ENCODE assay signal across 11 cellular contexts in the genomic region with DNA sequence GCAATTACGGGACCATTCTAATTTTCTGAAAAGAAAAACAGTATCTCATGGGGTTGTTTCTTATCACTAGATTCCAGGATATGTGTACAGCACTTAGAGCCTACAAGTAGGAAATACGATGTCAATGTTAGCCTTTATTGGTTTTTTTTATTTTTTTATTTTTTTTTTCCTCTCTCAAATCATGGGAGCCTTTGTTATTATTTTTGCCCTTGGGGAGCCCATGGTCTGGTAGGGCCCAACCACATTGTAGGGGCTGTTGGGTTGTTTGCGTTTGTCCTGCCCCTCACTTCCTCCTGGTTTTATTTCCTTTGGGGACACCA. TPM values are rescaled to one million over a fixed set of nuclear protein-coding genes. Genes with fewer than 3 reads are reported as not detected.
DNase-seq lines count a peak whose midpoint lies in the region; ATAC-seq and TF ChIP-seq lines count a peak whose summit lies in the region.
"Had no signal": no experiment of that assay in that cellular context is flagged by ENCODE, and none has a peak within 500 bp of the region (broad histone marks: within the 10 kb centered on the region; RNA-seq: fewer than 3 reads in every experiment).

No MANE protein-coding gene starts in this region.

- no peak for TF ChIP-seq CTCF in HEK293 (tag by site-specific recombination; IDR thresholded peaks at IDR 0.05)
- TF ChIP-seq CTCF in activated CD8-positive, alpha-beta T cell treated with anti-CD3 and anti-CD28 coated beads for 36 hours (IDR thresholded peaks at IDR 0.05), result no peak
- TF ChIP-seq CTCF in uterus (IDR thresholded peaks at IDR 0.05), result no peak

- H3K36me3 Mint-ChIP-seq in CD4-positive, alpha-beta memory T cell, result peaks cover 3 to 5% of the 10 kb centered on the region in 2 donors
- H3K36me3 Mint-ChIP-seq in activated CD8-positive, alpha-beta T cell treated with anti-CD3 and anti-CD28 coated beads for 36 hours (ENCODE audit: low read depth), result peaks cover 19% of the 10 kb centered on the region
- no peaks in the 10 kb centered on the region for H3K36me3 Mint-ChIP-seq in naive B cell
- H3K36me3 Mint-ChIP-seq: brain had no signal

- no peak for ATAC-seq in activated CD8-positive, alpha-beta T cell treated with anti-CD3 and anti-CD28 coated beads for 36 hours
- no peak for ATAC-seq in naive B cell (ENCODE audit: low read depth in 2 of 2)
- ATAC-seq in GM21367 (IDR thresholded peaks at IDR 0.05; ENCODE audit: unreplicated experiment), result no peak

- no peak for TF ChIP-seq POLR2A in uterus (IDR thresholded peaks at IDR 0.05)

- DNase-seq in CD4-positive, alpha-beta memory T cell, result no peak
- DNase-seq in activated CD8-positive, alpha-beta T cell treated with anti-CD3 and anti-CD28 coated beads for 36 hours, result no peak
- DNase-seq in naive B cell, result no peak
- DNase-seq in epidermal melanocyte (ENCODE audit: insufficient read length, low spot score), result no peak
- no peak for DNase-seq in uterus
- DNase-seq: kidney glomerular epithelial cell, NCI-H345 had no signal

- H3K4me3 Mint-ChIP-seq in CD4-positive, alpha-beta memory T cell, result peak overlapping the region in 4 of 8 donors; percentile 75 to 86 (median 86)
- H3K4me3 Mint-ChIP-seq in activated CD8-positive, alpha-beta T cell treated with anti-CD3 and anti-CD28 coated beads for 36 hours, result peak overlapping the region; percentile 94
- H3K4me3 Mint-ChIP-seq in naive B cell, result peak overlapping the region; percentile 92 to 99 (median 96)

- H3K36me3 ChIP-seq in CD4-positive, alpha-beta memory T cell (ENCODE audit: insufficient read depth, low read length), result no peaks in the 10 kb centered on the region
- no peaks in the 10 kb centered on the region for H3K36me3 ChIP-seq in HEK293 (ENCODE audit: control insufficient read depth in 2 of 2, insufficient read depth in 1 of 2, low read length in 2 of 2)
- H3K36me3 ChIP-seq in uterus, result no peaks in the 10 kb centered on the region

- no peak overlapping the region for H3K27ac ChIP-seq in CD4-positive, alpha-beta memory T cell (ENCODE audit: low read depth, low read length)
- H3K27ac ChIP-seq in HEK293 (ENCODE audit: extremely low read depth, low read depth, low read length), result no peak overlapping the region
- H3K27ac ChIP-seq in uterus, result no peak overlapping the region

- POLR2A ChIA-PET in CD4-positive, alpha-beta memory T cell (lab: Charles Lee; ENCODE audit: partially characterized antibody), result interaction anchor here (0.9 to 1.1 kb wide), 3 partner anchors 37 to 112 kb away, joined by 3 to 4 read pairs (median 3); a partner anchor contains a TSS
- POLR2A ChIA-PET in HEK293 (lab: Yijun Ruan, JAX), result no interaction called here
- POLR2A ChIA-PET in activated CD8-positive, alpha-beta T cell treated with anti-CD3 and anti-CD28 coated beads for 36 hours (lab: Charles Lee), result interaction anchor here (1.0 to 1.5 kb wide), 2 partner anchors 12 to 36 kb away, joined by 3 to 14 read pairs; a partner anchor contains a TSS

- CTCF ChIA-PET in CD4-positive, alpha-beta memory T cell (lab: Charles Lee; ENCODE audit: partially characterized antibody), result no interaction called here
- CTCF ChIA-PET in HEK293 (lab: Yijun Ruan, JAX), result no interaction called here
- CTCF ChIA-PET in activated CD8-positive, alpha-beta T cell treated with anti-CD3 and anti-CD28 coated beads for 36 hours (lab: Charles Lee), result no interaction called here

- peaks cover 0 to 5% (median 0%) of the 10 kb centered on the region in 8 donors for H3K9me3 Mint-ChIP-seq in CD4-positive, alpha-beta memory T cell
- no peaks in the 10 kb centered on the region for H3K9me3 Mint-ChIP-seq in activated CD8-positive, alpha-beta T cell treated with anti-CD3 and anti-CD28 coated beads for 36 hours
- H3K9me3 Mint-ChIP-seq in naive B cell, result peaks cover 0 to 6% (median 0%) of the 10 kb centered on the region in 7 donors
- H3K9me3 Mint-ChIP-seq: brain had no signal

- H3K9me3 ChIP-seq in CD4-positive, alpha-beta memory T cell (ENCODE audit: control insufficient read depth in 1 of 2, low read length in 2 of 2), result no peaks in the 10 kb centered on the region
- H3K9me3 ChIP-seq in HEK293 (ENCODE audit: control insufficient read depth, insufficient read depth, low read depth, low read length) (no peaks in the 10 kb centered on the region), uterus (no peaks in the 10 kb centered on the region)

- H3K4me1 ChIP-seq in CD4-positive, alpha-beta memory T cell (ENCODE audit: insufficient read depth, low read length), result peaks cover 90% of the 10 kb centered on the region
- no peaks in the 10 kb centered on the region for H3K4me1 ChIP-seq in HEK293 (ENCODE audit: control insufficient read depth, insufficient read depth, low read length)
- H3K4me1 ChIP-seq in uterus, result no peaks in the 10 kb centered on the region

- peaks cover 37 to 91% (median 63%) of the 10 kb centered on the region in 4 donors for H3K4me1 Mint-ChIP-seq in CD4-positive, alpha-beta memory T cell
- peaks cover 61% of the 10 kb centered on the region for H3K4me1 Mint-ChIP-seq in activated CD8-positive, alpha-beta T cell treated with anti-CD3 and anti-CD28 coated beads for 36 hours (ENCODE audit: low read depth)
- H3K4me1 Mint-ChIP-seq in naive B cell, result peaks cover 36 to 58% (median 47%) of the 10 kb centered on the region in 3 donors

- intact Hi-C loops in CD4-positive, alpha-beta memory T cell (cut with micrococcal nuclease), result no loop called here
- intact Hi-C loops in activated CD8-positive, alpha-beta T cell treated with anti-CD3 and anti-CD28 coated beads for 36 hours (cut with micrococcal nuclease), result no loop called here
- intact Hi-C loops in uterus (cut with DNase I; ENCODE audit: low total_unique reads), result loop anchor here (10.0 kb wide), 1 partner anchor 169 kb away; no protein-coding TSS in a partner anchor

- no peaks in the 10 kb centered on the region for H3K27me3 Mint-ChIP-seq in CD4-positive, alpha-beta memory T cell
- no peaks in the 10 kb centered on the region for H3K27me3 Mint-ChIP-seq in activated CD8-positive, alpha-beta T cell treated with anti-CD3 and anti-CD28 coated beads for 36 hours
- H3K27me3 Mint-ChIP-seq in naive B cell, result no peaks in the 10 kb centered on the region

- H3K27ac Mint-ChIP-seq in CD4-positive, alpha-beta memory T cell, result peak overlapping the region in 6 of 7 donors; percentile 70 to 99 (median 94)
- H3K27ac Mint-ChIP-seq in activated CD8-positive, alpha-beta T cell treated with anti-CD3 and anti-CD28 coated beads for 36 hours, result peak overlapping the region; percentile 97
- H3K27ac Mint-ChIP-seq in naive B cell, result peak overlapping the region; percentile 93 to 98 (median 96)

- no peak overlapping the region for H3K4me3 ChIP-seq in CD4-positive, alpha-beta memory T cell (ENCODE audit: low read length in 2 of 2)
- H3K4me3 ChIP-seq in HEK293 (ENCODE audit: low read depth, low read length) (no peak overlapping the region), uterus (no peak overlapping the region)

- H3K27me3 ChIP-seq in CD4-positive, alpha-beta memory T cell (ENCODE audit: insufficient read depth, low read length), result no peaks in the 10 kb centered on the region
- H3K27me3 ChIP-seq in uterus, result no peaks in the 10 kb centered on the region

TF ChIP-seq in HEK293, 187 proteins besides CTCF, POLR2A, EP300 and RAD21 (continues in another document):
- TF ChIP-seq, protein P1, sequence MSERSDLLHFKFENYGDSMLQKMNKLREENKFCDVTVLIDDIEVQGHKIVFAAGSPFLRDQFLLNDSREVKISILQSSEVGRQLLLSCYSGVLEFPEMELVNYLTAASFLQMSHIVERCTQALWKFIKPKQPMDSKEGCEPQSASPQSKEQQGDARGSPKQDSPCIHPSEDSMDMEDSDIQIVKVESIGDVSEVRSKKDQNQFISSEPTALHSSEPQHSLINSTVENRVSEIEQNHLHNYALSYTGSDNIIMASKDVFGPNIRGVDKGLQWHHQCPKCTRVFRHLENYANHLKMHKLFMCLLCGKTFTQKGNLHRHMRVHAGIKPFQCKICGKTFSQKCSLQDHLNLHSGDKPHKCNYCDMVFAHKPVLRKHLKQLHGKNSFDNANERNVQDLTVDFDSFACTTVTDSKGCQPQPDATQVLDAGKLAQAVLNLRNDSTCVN (tag by site-specific recombination; optimal IDR thresholded peaks at IDR 0.05), result no peak
- TF ChIP-seq, protein P2, sequence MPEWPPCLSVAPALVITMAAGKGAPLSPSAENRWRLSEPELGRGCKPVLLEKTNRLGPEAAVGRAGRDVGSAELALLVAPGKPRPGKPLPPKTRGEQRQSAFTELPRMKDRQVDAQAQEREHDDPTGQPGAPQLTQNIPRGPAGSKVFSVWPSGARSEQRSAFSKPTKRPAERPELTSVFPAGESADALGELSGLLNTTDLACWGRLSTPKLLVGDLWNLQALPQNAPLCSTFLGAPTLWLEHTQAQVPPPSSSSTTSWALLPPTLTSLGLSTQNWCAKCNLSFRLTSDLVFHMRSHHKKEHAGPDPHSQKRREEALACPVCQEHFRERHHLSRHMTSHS (tag by site-specific recombination; IDR thresholded peaks at IDR 0.05), result no peak
- TF ChIP-seq SP2 (tag by site-specific recombination; IDR thresholded peaks at IDR 0.05) (no peak), ZNF223 (tag by site-specific recombination; IDR thresholded peaks at IDR 0.05) (no peak)

RNA-seq across cellular contexts. Expression of a gene that starts 5.9 kb away (rescaled TPM):
- 10 to 100 TPM; 14.1 to 17.3 TPM for total RNA-seq in CD4-positive, alpha-beta memory T cell
- polyA plus RNA-seq in CD4-positive, alpha-beta memory T cell, result 1 to 10 TPM; 6.3 to 6.7 TPM
- total RNA-seq in activated CD8-positive, alpha-beta T cell treated with anti-CD3 and anti-CD28 coated beads for 36 hours, result 1 to 10 TPM in 1 of 2 experiments, under 1 TPM in 1; 0.51 to 1.1 TPM
- under 1 TPM in 5 of 6 donors, not detected in 1; 0.17 to 0.72 (median 0.28) TPM for polyA plus RNA-seq in naive B cell (ENCODE audit: low read depth in 6 of 6)
- total RNA-seq in uterus, result 1 to 10 TPM in 1 of 4 donors, under 1 TPM in 1, not detected in 2; 0.27 to 1.9 TPM
- total RNA-seq: myocyte had no signal

RNA-seq across cellular contexts. Expression of a gene that starts 37.2 kb away (rescaled TPM):
- 10 to 100 TPM; 48.8 to 51.7 TPM for total RNA-seq in CD4-positive, alpha-beta memory T cell
- polyA plus RNA-seq in CD4-positive, alpha-beta memory T cell, result 100 to 1,000 TPM; 186 to 235 TPM
- total RNA-seq in activated CD8-positive, alpha-beta T cell treated with anti-CD3 and anti-CD28 coated beads for 36 hours, result 10 to 100 TPM; 37.0 to 38.1 TPM
- 100 to 1,000 TPM; 130 to 190 (median 161) TPM for polyA plus RNA-seq in naive B cell (ENCODE audit: low read depth in 6 of 6)
- 10 to 100 TPM in 3 of 4 donors, 1 to 10 TPM in 1; 1.8 to 20.0 (median 13.8) TPM for total RNA-seq in uterus

RNA-seq across cellular contexts. Expression of a gene that starts 49.0 kb away (rescaled TPM):
- 10 to 100 TPM; 11.3 to 12.8 TPM for total RNA-seq in CD4-positive, alpha-beta memory T cell
- polyA plus RNA-seq in CD4-positive, alpha-beta memory T cell, result 1 to 10 TPM; 3.3 to 3.5 TPM
- 10 to 100 TPM; 11.7 to 12.7 TPM for total RNA-seq in activated CD8-positive, alpha-beta T cell treated with anti-CD3 and anti-CD28 coated beads for 36 hours
- 1 to 10 TPM in 4 of 6 donors, under 1 TPM in 2; 0.76 to 2.8 (median 1.4) TPM for polyA plus RNA-seq in naive B cell (ENCODE audit: low read depth in 6 of 6)
- 10 to 100 TPM in 3 of 4 donors, 1 to 10 TPM in 1; 1.0 to 35.2 (median 19.6) TPM for total RNA-seq in uterus

Comparison
In these comparisons a context has a peak if more than half of its experiments do, and no peak if none do; other contexts are left out.
1. RNA of a gene that starts 5.9 kb away (total RNA-seq): 14.1 to 17.3 TPM in CD4-positive, alpha-beta memory T cell; 0.51 to 1.1 TPM in activated CD8-positive, alpha-beta T cell treated with anti-CD3 and anti-CD28 coated beads for 36 hours and 0.27 to 1.9 TPM in uterus; every median in the first group is over 4 times any median in the second.
2. Peak in every context shown above with its lines, with median percentiles within 50 percentile points of each other: H3K27ac Mint-ChIP-seq.